In genomic region chr22:37823134-37823985, GRCh38 we compare ENCODE assay signal across 14 cellular contexts. TPM values are rescaled to one million over a fixed set of nuclear protein-coding genes. Genes with fewer than 3 reads are reported as not detected.
DNase-seq lines count a peak whose midpoint lies in the region; ATAC-seq and TF ChIP-seq lines count a peak whose summit lies in the region.
"Had no signal": no experiment of that assay in that cellular context is flagged by ENCODE, and none has a peak within 500 bp of the region (broad histone marks: within the 10 kb centered on the region; RNA-seq: fewer than 3 reads in every experiment).

GALR3 (plus strand) TSS chr22:37823382; CDS start chr22:37823407, 25 bp downstream.

- H3K79me2 ChIP-seq in GM23338 (replicated peaks; ENCODE audit: insufficient read depth) = no peaks in the 10 kb centered on the region

- no peaks in the 10 kb centered on the region; the same call in 2 of the 3 replicates for H3K9me3 Mint-ChIP-seq in GM23338
- no peaks in the 10 kb centered on the region for H3K9me3 Mint-ChIP-seq in activated CD4-positive, alpha-beta memory T cell treated with anti-CD3 and anti-CD28 coated beads for 36 hours

- POLR2A ChIA-PET in activated CD4-positive, alpha-beta memory T cell treated with anti-CD3 and anti-CD28 coated beads for 36 hours (lab: Charles Lee) = interaction anchor here (0.6 kb wide), 1 partner anchor 39 kb away, joined by 5 read pairs; no protein-coding TSS in a partner anchor

- intact Hi-C loops in activated CD4-positive, alpha-beta memory T cell treated with anti-CD3 and anti-CD28 coated beads for 36 hours (cut with micrococcal nuclease) = no loop called here

- CTCF ChIA-PET in activated CD4-positive, alpha-beta memory T cell treated with anti-CD3 and anti-CD28 coated beads for 36 hours (lab: Charles Lee) = interaction anchor here (0.7 to 2.4 kb wide), 3 partner anchors 7 to 40 kb away, joined by 3 to 9 read pairs (median 8); no protein-coding TSS in a partner anchor

- peaks cover 68% of the 10 kb centered on the region for H3K27me3 ChIP-seq in GM23338 (ENCODE audit: insufficient read depth)

- H3K27me3 Mint-ChIP-seq in GM23338 (ENCODE audit: insufficient read depth, low read depth, poor library complexity) = peaks cover 58% of the 10 kb centered on the region
- peaks cover 20% of the 10 kb centered on the region for H3K27me3 Mint-ChIP-seq in activated CD4-positive, alpha-beta memory T cell treated with anti-CD3 and anti-CD28 coated beads for 36 hours

- no peaks in the 10 kb centered on the region; the same call in 2 of the 3 replicates for H3K36me3 Mint-ChIP-seq in GM23338 (ENCODE audit: low read depth)
- H3K36me3 Mint-ChIP-seq in activated CD4-positive, alpha-beta memory T cell treated with anti-CD3 and anti-CD28 coated beads for 36 hours = no peaks in the 10 kb centered on the region

- H3K27ac Mint-ChIP-seq in GM23338 = peak within 1 kb of the TSS; percentile 55; the same call in 1 of the 2 replicates
- H3K27ac Mint-ChIP-seq in activated CD4-positive, alpha-beta memory T cell treated with anti-CD3 and anti-CD28 coated beads for 36 hours = no peak within 1 kb of the TSS

- no peaks in the 10 kb centered on the region for H4K20me1 ChIP-seq in GM23338 (replicated peaks; ENCODE audit: insufficient read depth)

- no peak for TF ChIP-seq CTCF in GM23338 (conservative IDR thresholded peaks at IDR 0.05; ENCODE audit: low read depth in 2 of 2)

- H3K4me1 Mint-ChIP-seq in GM23338 = peaks cover 39% of the 10 kb centered on the region
- H3K4me1 Mint-ChIP-seq in activated CD4-positive, alpha-beta memory T cell treated with anti-CD3 and anti-CD28 coated beads for 36 hours (ENCODE audit: low read depth) = peaks cover 11% of the 10 kb centered on the region

- H2AFZ ChIP-seq in GM23338 = peak within 1 kb of the TSS; percentile 28; the same call in 1 of the 2 replicates

- peaks cover 20% of the 10 kb centered on the region for H3F3A ChIP-seq in GM23338 (replicated peaks; ENCODE audit: low read depth)

- H3K9me2 ChIP-seq in GM23338 (ENCODE audit: insufficient read depth) = no peaks in the 10 kb centered on the region

- peak; percentile 17 for DNase-seq in NCI-H2029 (lab: John Stamatoyannopoulos, UW)
- no peak for DNase-seq in NCI-H2029 treated with DMSO at 0.1 percent for 48 hours (lab: John Stamatoyannopoulos, UW)
- DNase-seq in GM23338 (ENCODE audit: low spot score) = no peak
- DNase-seq in activated CD4-positive, alpha-beta memory T cell treated with anti-CD3 and anti-CD28 coated beads for 36 hours = no peak
- DNase-seq in left kidney (ENCODE audit: low read depth, low spot score) = peak; percentile 20
- no peak for DNase-seq in HT-29 (ENCODE audit: low spot score)
- no peak for DNase-seq in NOMO-1 (lab: John Stamatoyannopoulos, UW; ENCODE audit: unreplicated experiment in 2 of 2)
- DNase-seq: activated naive CD4-positive, alpha-beta T cell treated with Interleukin-2 at 50 U/mL for 16 hours; NCI-H1092 had no signal

- no peak within 1 kb of the TSS for H3K27ac ChIP-seq in GM23338 (ENCODE audit: low read depth)
- H3K27ac ChIP-seq: A549 had no signal

- no peaks in the 10 kb centered on the region for H3K36me3 ChIP-seq in GM23338 (ENCODE audit: insufficient read depth)

- H3K4me3 ChIP-seq in GM23338 = peak within 1 kb of the TSS; percentile 47
- H3K4me3 ChIP-seq: A549 had no signal

- peak; percentile 2; the same call in 1 of the 3 replicates for ATAC-seq in GM23338
- ATAC-seq in GM19023 (IDR thresholded peaks at IDR 0.05; ENCODE audit: unreplicated experiment) = no peak
- ATAC-seq: SK-N-SH treated with all-trans-retinoic acid at 6 μM for 48 hours had no signal

- H3K4me3 Mint-ChIP-seq in GM23338 = peak within 1 kb of the TSS; percentile 66
- peak within 1 kb of the TSS; percentile 26 for H3K4me3 Mint-ChIP-seq in activated CD4-positive, alpha-beta memory T cell treated with anti-CD3 and anti-CD28 coated beads for 36 hours

- H3K4me1 ChIP-seq in GM23338 (ENCODE audit: insufficient read depth) = peaks cover 33% of the 10 kb centered on the region
- H3K4me1 ChIP-seq: A549 had no signal

- H3K4me2 ChIP-seq in GM23338 = peak within 1 kb of the TSS; percentile 75; the same call in 1 of the 2 replicates
- H3K4me2 ChIP-seq: A549 had no signal

TF ChIP-seq in GM23338, 12 proteins besides CTCF, POLR2A, EP300 and RAD21 (continues in another document):
- TF ChIP-seq ZNF114 (CRISPR knock-in tag; IDR thresholded peaks at IDR 0.05) (no peak), EZH2phosphoT487 (IDR thresholded peaks at IDR 0.05; ENCODE audit: unreplicated experiment) (no peak), ZNF462 (CRISPR knock-in tag; IDR thresholded peaks at IDR 0.05) (no peak), ZNF331 (CRISPR knock-in tag; IDR thresholded peaks at IDR 0.05; ENCODE audit: low read depth) (no peak), EZH2 (IDR thresholded peaks at IDR 0.05; ENCODE audit: low read depth, unreplicated experiment) (no peak), CREB1 (CRISPR knock-in tag; IDR thresholded peaks at IDR 0.05; ENCODE audit: low read depth) (no peak), NANOG (IDR thresholded peaks at IDR 0.05; ENCODE audit: borderline replicate concordance) (no peak)

RNA-seq across cellular contexts. Expression of gene GALR3, which starts in this region (rescaled TPM):
- total RNA-seq in GM23338 (2014; rRNA removed; shearing (Covaris generic)) = 0.23 and 0.63 TPM in 2 replicates
- polyA plus RNA-seq in GM23338 (2016; fragmentation: Nextera tagmentation; extraction: Ambion mirVana) = 0.36 TPM in 1 of 2 replicates, not detected in the other
- total RNA-seq in activated CD4-positive, alpha-beta memory T cell treated with anti-CD3 and anti-CD28 coated beads for 36 hours = under 1 TPM in 1 of 2 experiments, not detected in 1; 0.19 TPM
- total RNA-seq in HT-29 (2014; rRNA removed; shearing (Covaris generic)) = not detected in 2 replicates
- total RNA-seq: posterior vena cava, urinary bladder had no signal
- polyA plus RNA-seq: A549, urinary bladder had no signal

Comparison
In these comparisons a context has a peak if more than half of its experiments do, and no peak if none do; other contexts are left out.
1. DNase-seq: peak in NCI-H2029 (single experiment) and left kidney (single experiment); none in NCI-H2029 treated with DMSO at 0.1 percent for 48 hours (single experiment), GM23338 (single experiment), activated CD4-positive, alpha-beta memory T cell treated with anti-CD3 and anti-CD28 coated beads for 36 hours (single experiment), HT-29 (single experiment) and NOMO-1 (0 of 2).
2. Peak in ATAC-seq, H3K4me3 ChIP-seq and H3K4me2 ChIP-seq in GM23338; RNA of the gene not detected or under 1 TPM.